In genomic region chr1:42944207-42944928, GRCh38 we compare ENCODE assay signal across 8 cellular contexts. TPM values are rescaled to one million over a fixed set of nuclear protein-coding genes. Genes with fewer than 3 reads are reported as not detected.
DNase-seq lines count a peak whose midpoint lies in the region; ATAC-seq and TF ChIP-seq lines count a peak whose summit lies in the region.

No MANE protein-coding gene starts in this region.

- H3K27ac Mint-ChIP-seq in CD8-positive, alpha-beta T cell, result peak overlapping the region; percentile 84
- H3K27ac Mint-ChIP-seq in neural progenitor cell, result no peak overlapping the region

- no peaks in the 10 kb centered on the region for H3K9me3 Mint-ChIP-seq in CD8-positive, alpha-beta T cell
- H3K9me3 Mint-ChIP-seq in neural progenitor cell, result no peaks in the 10 kb centered on the region

- no peak for TF ChIP-seq CTCF in CD8-positive, alpha-beta T cell (IDR thresholded peaks at IDR 0.05)
- TF ChIP-seq CTCF in OCI-LY7 (conservative IDR thresholded peaks at IDR 0.05; ENCODE audit: low read length) (no peak), coronary artery (IDR thresholded peaks at IDR 0.05) (no peak), neural progenitor cell (IDR thresholded peaks at IDR 0.05) (no peak), uterus (IDR thresholded peaks at IDR 0.05) (no peak)

- no TSS peak for BruUV-seq in OCI-LY7 (replicated peaks; lab: Mats Ljungman, UMichigan)

- no peaks in the 10 kb centered on the region for H3K9me2 ChIP-seq in OCI-LY7 (ENCODE audit: insufficient read depth, low read length)

- H3K27me3 Mint-ChIP-seq in CD8-positive, alpha-beta T cell (ENCODE audit: low read depth), result no peaks in the 10 kb centered on the region
- peaks cover 13% of the 10 kb centered on the region for H3K27me3 Mint-ChIP-seq in neural progenitor cell (ENCODE audit: insufficient read depth, low read depth)

- no peak overlapping the region for H3K27ac ChIP-seq in CD8-positive, alpha-beta T cell (ENCODE audit: low read depth, low read length)
- H3K27ac ChIP-seq in OCI-LY7 (ENCODE audit: low read depth, low read length, poor library complexity, severe bottlenecking) (peak overlapping the region; percentile 93), coronary artery (peak overlapping the region; percentile 69 to 89), neural progenitor cell (peak overlapping the region; percentile 1), uterus (no peak overlapping the region)

- POLR2A ChIA-PET in CD8-positive, alpha-beta T cell (lab: Charles Lee), result interaction anchor here (0.5 to 3.3 kb wide), 7 partner anchors 8 to 1342 kb away, joined by 3 to 15 read pairs (median 3); partner anchors contain the start of genes C1orf50 and P3H1
- POLR2A ChIA-PET in OCI-LY7 (lab: Charles Lee), result interaction anchor here (0.6 to 4.2 kb wide), 5 partner anchors 7 to 177 kb away, joined by 3 to 24 read pairs (median 6); partner anchors contain the start of genes C1orf50 and P3H1

- CTCF ChIA-PET in CD8-positive, alpha-beta T cell (lab: Charles Lee), result interaction anchor here (0.6 to 3.6 kb wide), 5 partner anchors 11 to 129 kb away, joined by 3 to 16 read pairs (median 5); no protein-coding TSS in a partner anchor
- CTCF ChIA-PET in OCI-LY7 (lab: Charles Lee; ENCODE audit: unreplicated experiment), result interaction anchor here (0.5 to 1.7 kb wide), 3 partner anchors 8 to 1026 kb away, joined by 3 to 7 read pairs (median 5); no protein-coding TSS in a partner anchor

- H3K9me3 ChIP-seq in CD8-positive, alpha-beta T cell (ENCODE audit: low read length), result no peaks in the 10 kb centered on the region
- H3K9me3 ChIP-seq in OCI-LY7 (ENCODE audit: low read length) (no peaks in the 10 kb centered on the region), neural progenitor cell (ENCODE audit: low read depth) (no peaks in the 10 kb centered on the region), uterus (no peaks in the 10 kb centered on the region)

- intact Hi-C loops in CD8-positive, alpha-beta T cell (cut with DNase I, micrococcal nuclease), result no loop called here
- intact Hi-C loops in OCI-LY7 (cut with micrococcal nuclease; ENCODE audit: unreplicated experiment), result loop anchor here (1.0 to 5.0 kb wide), 2 partner anchors 8 to 262 kb away; partner anchors contain the start of gene YBX1
- intact Hi-C loops in uterus (cut with DNase I; ENCODE audit: low total_unique reads), result no loop called here

- DNase-seq in CD8-positive, alpha-beta T cell, result no peak
- DNase-seq in OCI-LY7 (ENCODE audit: low spot score), result peak; percentile 56
- DNase-seq in coronary artery (ENCODE audit: low spot score), result no peak
- DNase-seq in neural progenitor cell (ENCODE audit: low spot score), result no peak
- DNase-seq in uterus, result no peak
- no peak for DNase-seq in DMS53 (lab: John Stamatoyannopoulos, UW)

- peaks cover 91% of the 10 kb centered on the region for H3K4me1 Mint-ChIP-seq in CD8-positive, alpha-beta T cell (ENCODE audit: low read depth)
- H3K4me1 Mint-ChIP-seq in neural progenitor cell, result peaks cover 86% of the 10 kb centered on the region

- H3K36me3 Mint-ChIP-seq in CD8-positive, alpha-beta T cell, result peaks cover 64% of the 10 kb centered on the region
- H3K36me3 Mint-ChIP-seq in neural progenitor cell, result peaks cover 52% of the 10 kb centered on the region

- H4K20me1 ChIP-seq in OCI-LY7 (ENCODE audit: insufficient read depth, low read length) (0 out of 2 replicates have a peak, but pooled peaks cover 3% of the 10 kb centered on the region), neural progenitor cell (ENCODE audit: low read depth) (peaks cover 100% of the 10 kb centered on the region)

- H3K9ac ChIP-seq in neural progenitor cell, result no peak overlapping the region

- H3K36me3 ChIP-seq in CD8-positive, alpha-beta T cell (ENCODE audit: insufficient read depth, low read length), result peaks cover 16% of the 10 kb centered on the region
- H3K36me3 ChIP-seq in OCI-LY7 (ENCODE audit: insufficient read depth, low read length) (peaks cover 83% of the 10 kb centered on the region), neural progenitor cell (peaks cover 11% of the 10 kb centered on the region), uterus (no peaks in the 10 kb centered on the region)

- H3K27me3 ChIP-seq in CD8-positive, alpha-beta T cell (ENCODE audit: insufficient read depth, low read length), result no peaks in the 10 kb centered on the region
- H3K27me3 ChIP-seq in neural progenitor cell, result no peaks in the 10 kb centered on the region
- H3K27me3 ChIP-seq in uterus, result no peaks in the 10 kb centered on the region

- H3K79me2 ChIP-seq in OCI-LY7 (ENCODE audit: insufficient read depth, low read depth, low read length) (peaks cover 85% of the 10 kb centered on the region), neural progenitor cell (ENCODE audit: low read depth) (peaks cover 100% of the 10 kb centered on the region)

- H3K4me2 ChIP-seq in OCI-LY7 (ENCODE audit: low read length) (peak overlapping the region; percentile 79), neural progenitor cell (no peak overlapping the region)

- ATAC-seq in CD8-positive, alpha-beta T cell, result no peak
- ATAC-seq in HG03457 (IDR thresholded peaks at IDR 0.05; ENCODE audit: unreplicated experiment) (no peak), GM19467 (IDR thresholded peaks at IDR 0.05; ENCODE audit: unreplicated experiment) (no peak)

- H2AFZ ChIP-seq in OCI-LY7 (ENCODE audit: low read length), result no peak overlapping the region
- no peak overlapping the region for H2AFZ ChIP-seq in neural progenitor cell (replicated peaks)

- H3K4me1 ChIP-seq in CD8-positive, alpha-beta T cell (ENCODE audit: insufficient read depth, low read length), result peaks cover 74% of the 10 kb centered on the region
- peaks cover 84% of the 10 kb centered on the region for H3K4me1 ChIP-seq in OCI-LY7 (ENCODE audit: insufficient read depth, low read length, poor library complexity, severe bottlenecking)
- H3K4me1 ChIP-seq in neural progenitor cell, result peaks cover 22% of the 10 kb centered on the region
- H3K4me1 ChIP-seq in uterus, result peaks cover 0 to 3% of the 10 kb centered on the region in 2 donors

- H3K4me3 Mint-ChIP-seq in CD8-positive, alpha-beta T cell, result peak overlapping the region; percentile 56
- no peak overlapping the region for H3K4me3 Mint-ChIP-seq in neural progenitor cell

- no peak for TF ChIP-seq POLR2A in uterus (IDR thresholded peaks at IDR 0.05)

- H3F3A ChIP-seq in neural progenitor cell (ENCODE audit: low read depth), result no peaks in the 10 kb centered on the region

- H3K4me3 ChIP-seq in CD8-positive, alpha-beta T cell (ENCODE audit: low read depth, low read length), result peak overlapping the region; percentile 0
- H3K4me3 ChIP-seq in OCI-LY7 (ENCODE audit: low read depth, low read length, poor library complexity, severe bottlenecking) (peak overlapping the region; percentile 43), coronary artery (no peak overlapping the region), neural progenitor cell (no peak overlapping the region), uterus (no peak overlapping the region)

RNA-seq across cellular contexts. Expression of gene SLC2A1, which starts 14.3 kb away (rescaled TPM):
- 10 to 100 TPM; 85.0 to 97.2 TPM for total RNA-seq in CD8-positive, alpha-beta T cell
- 45.7 and 66.6 TPM in 2 replicates for total RNA-seq in OCI-LY7 (2014; rRNA removed; shearing (Covaris generic))
- total RNA-seq in OCI-LY7 (2022) (78.9 and 93.4 TPM in 2 replicates), neural progenitor cell (ENCODE audit: low replicate concordance) (303 and 720 TPM in 2 replicates), uterus (10 to 100 TPM in 3 of 4 donors, 1 to 10 TPM in 1; 4.6 to 76.2 (median 28.2) TPM)

Comparison
In these comparisons a context has a peak if more than half of its experiments do, and no peak if none do; other contexts are left out.
1. H3K27ac ChIP-seq: peak in OCI-LY7 (single experiment), coronary artery (2 of 2) and neural progenitor cell (single experiment); none in CD8-positive, alpha-beta T cell (single experiment) and uterus (0 of 2).
2. H3K4me3 ChIP-seq: peak in CD8-positive, alpha-beta T cell (single experiment) and OCI-LY7 (single experiment); none in coronary artery (single experiment), neural progenitor cell (single experiment) and uterus (0 of 2).